In genomic region chr3:188064831-188065493, GRCh38 we compare ENCODE assay signal across 23 cellular contexts.
"Had no signal": no experiment of that assay in that cellular context is flagged by ENCODE, and none has a peak within 500 bp of the region (broad histone marks: within the 10 kb centered on the region; RNA-seq: fewer than 3 reads in every experiment).

No MANE protein-coding gene starts in this region.

- H3K9me3 Mint-ChIP-seq: activated naive CD4-positive, alpha-beta T cell treated with anti-CD3 and anti-CD28 coated beads for 36 hours; activated naive CD8-positive, alpha-beta T cell treated with anti-CD3 and anti-CD28 coated beads, Interleukin-2, amount 50 U/mL, for 24 hours; activated T-helper 2 cell treated with anti-CD3 and anti-CD28 coated beads, Interferon-gamma antibody, Interleukin-2, Interleukin-4, amounts not matched to agents 10 μg/mL and 5 μg/mL and 100 μg/mL, durations not matched to agents 14 hours and 24 hours and 36 hours; dendritic cell treated with granulocyte-macrophage colony-stimulating factor and Interleukin-4, amounts not matched to agents 40 ng/mL and 50 ng/mL, for 4 days; stimulated activated naive CD8-positive, alpha-beta T cell treated with anti-CD3 and anti-CD28 coated beads, Interleukin-15, Interleukin-2, amounts not matched to agents 100 ng/mL and 50 ng/mL, for 24 hours had no signal

- H3K9me3 ChIP-seq: esophagus muscularis mucosa, right atrium auricular region had no signal

- H3K27me3 ChIP-seq: esophagus muscularis mucosa, right atrium auricular region had no signal

- H3K27me3 Mint-ChIP-seq: activated naive CD8-positive, alpha-beta T cell treated with anti-CD3 and anti-CD28 coated beads, Interleukin-2, amount 50 U/mL, for 24 hours; stimulated activated naive CD8-positive, alpha-beta T cell treated with anti-CD3 and anti-CD28 coated beads, Interleukin-15, Interleukin-2, amounts not matched to agents 100 ng/mL and 50 ng/mL, for 24 hours; T-helper 17 cell had no signal

- DNase-seq: activated CD4-positive, alpha-beta T cell treated with anti-CD3 and anti-CD28 coated beads for 1 hour; activated CD4-positive, alpha-beta T cell treated with anti-CD3 and anti-CD28 coated beads, Interleukin-2, amount 50 U/mL, for 48 hours; activated naive CD4-positive, alpha-beta T cell treated with anti-CD3 and anti-CD28 coated beads for 36 hours; activated naive CD8-positive, alpha-beta T cell treated with anti-CD3 and anti-CD28 coated beads, Interleukin-2, amount 50 U/mL, for 24 hours; activated T-cell treated with anti-CD3 and anti-CD28 coated beads for 4 hours; anterior cingulate cortex; effector CD8-positive, alpha-beta T cell; islet precursor cell; midbrain; occipital lobe; small intestine; stimulated activated CD4-positive, alpha-beta T cell treated with anti-CD3 and anti-CD28 coated beads, Interleukin-15, amount 100 ng/mL, for 24 hours; stimulated activated CD4-positive, alpha-beta T cell treated with anti-CD3 and anti-CD28 coated beads, Interleukin-2, amount 100 ng/mL, for 48 hours; T-helper 17 cell; trophoblast cell; WERI-Rb-1 had no signal

- H3K27ac Mint-ChIP-seq: activated naive CD4-positive, alpha-beta T cell treated with anti-CD3 and anti-CD28 coated beads for 36 hours; activated naive CD8-positive, alpha-beta T cell treated with anti-CD3 and anti-CD28 coated beads, Interleukin-2, amount 50 U/mL, for 24 hours; activated T-helper 2 cell treated with anti-CD3 and anti-CD28 coated beads, Interferon-gamma antibody, Interleukin-2, Interleukin-4, amounts not matched to agents 10 μg/mL and 5 μg/mL and 100 μg/mL, durations not matched to agents 14 hours and 24 hours and 36 hours; dendritic cell treated with granulocyte-macrophage colony-stimulating factor and Interleukin-4, amounts not matched to agents 40 ng/mL and 50 ng/mL, for 4 days; progenitor cell of endocrine pancreas; stimulated activated naive CD8-positive, alpha-beta T cell treated with anti-CD3 and anti-CD28 coated beads, Interleukin-15, Interleukin-2, amounts not matched to agents 100 ng/mL and 50 ng/mL, for 24 hours; T-helper 17 cell had no signal

- H3K27ac ChIP-seq: esophagus muscularis mucosa, right atrium auricular region, WERI-Rb-1 had no signal

- ATAC-seq: activated naive CD8-positive, alpha-beta T cell treated with anti-CD3 and anti-CD28 coated beads, Interleukin-2, amount 50 U/mL, for 24 hours; T-helper 17 cell had no signal

- H3K4me3 ChIP-seq: esophagus muscularis mucosa, lung, right atrium auricular region had no signal

- H3K36me3 ChIP-seq: esophagus muscularis mucosa, right atrium auricular region, WERI-Rb-1 had no signal

- H3K4me3 Mint-ChIP-seq: activated naive CD4-positive, alpha-beta T cell treated with anti-CD3 and anti-CD28 coated beads for 36 hours; activated naive CD8-positive, alpha-beta T cell treated with anti-CD3 and anti-CD28 coated beads, Interleukin-2, amount 50 U/mL, for 24 hours; dendritic cell treated with granulocyte-macrophage colony-stimulating factor and Interleukin-4, amounts not matched to agents 40 ng/mL and 50 ng/mL, for 4 days; stimulated activated naive CD8-positive, alpha-beta T cell treated with anti-CD3 and anti-CD28 coated beads, Interleukin-15, Interleukin-2, amounts not matched to agents 100 ng/mL and 50 ng/mL, for 24 hours; T-helper 17 cell had no signal
